In genomic region chr17:39564201-39564828, GRCh38 we compare ENCODE assay signal across 18 cellular contexts. TPM values are rescaled to one million over a fixed set of nuclear protein-coding genes. Genes with fewer than 3 reads are reported as not detected.
A peak's percentile ranks its signal among the peaks of the same experiment; 100 is the strongest.
DNase-seq lines count a peak whose midpoint lies in the region; ATAC-seq and TF ChIP-seq lines count a peak whose summit lies in the region.
"Had no signal": no experiment of that assay in that cellular context is flagged by ENCODE, and none has a peak within 500 bp of the region (broad histone marks: within the 10 kb centered on the region; RNA-seq: fewer than 3 reads in every experiment).

No MANE protein-coding gene starts in this region.

- DNase-seq in DMS153 (lab: John Stamatoyannopoulos, UW) (peak; percentile 72), NCI-H1105 treated with DMSO at 0.1 percent for 48 hours (lab: John Stamatoyannopoulos, UW) (peak; percentile 70), SK-N-DZ (ENCODE audit: low spot score) (peak; percentile 25), myocyte (ENCODE audit: low read depth) (peak; percentile 61), sigmoid colon (no peak), erythroblast (lab: John Stamatoyannopoulos, UW) (no peak)
- DNase-seq in activated CD8-positive, alpha-beta T cell treated with anti-CD3 and anti-CD28 coated beads for 36 hours = no peak
- DNase-seq: activated CD8-positive, alpha-beta memory T cell treated with anti-CD3 and anti-CD28 coated beads for 24 hours; CD4-positive, alpha-beta T cell; GOT3; immature natural killer cell; NCI-H187 treated with DMSO at 0.1 percent for 48 hours; RPMI8226 had no signal

- POLR2A ChIA-PET in activated CD8-positive, alpha-beta T cell treated with anti-CD3 and anti-CD28 coated beads for 36 hours (lab: Charles Lee) = no interaction called here

- no peak overlapping the region for H3K27ac ChIP-seq in sigmoid colon
- H3K27ac ChIP-seq: esophagus muscularis mucosa had no signal

- 80 to 88% methylated on average over 4 of the region's 4 CpGs for WGBS in sigmoid colon, 2 donors

- no peak overlapping the region for H3K27ac Mint-ChIP-seq in activated CD8-positive, alpha-beta T cell treated with anti-CD3 and anti-CD28 coated beads for 36 hours
- H3K27ac Mint-ChIP-seq: activated naive CD4-positive, alpha-beta T cell treated with anti-CD3 and anti-CD28 coated beads, Interleukin-2, amount 50 U/mL, for 24 hours; CD4-positive, alpha-beta T cell; immature natural killer cell had no signal

- H3K9me3 Mint-ChIP-seq in activated CD8-positive, alpha-beta T cell treated with anti-CD3 and anti-CD28 coated beads for 36 hours = no peaks in the 10 kb centered on the region
- H3K9me3 Mint-ChIP-seq: activated naive CD4-positive, alpha-beta T cell treated with anti-CD3 and anti-CD28 coated beads, Interleukin-2, amount 50 U/mL, for 24 hours; CD4-positive, alpha-beta T cell; immature natural killer cell had no signal

- no peaks in the 10 kb centered on the region for H3K27me3 Mint-ChIP-seq in activated CD8-positive, alpha-beta T cell treated with anti-CD3 and anti-CD28 coated beads for 36 hours
- H3K27me3 Mint-ChIP-seq: activated naive CD4-positive, alpha-beta T cell treated with anti-CD3 and anti-CD28 coated beads, Interleukin-2, amount 50 U/mL, for 24 hours; CD4-positive, alpha-beta T cell had no signal

- H3K4me1 ChIP-seq in sigmoid colon = no peaks in the 10 kb centered on the region

- TF ChIP-seq EP300 in sigmoid colon (IDR thresholded peaks at IDR 0.05) = no peak

- CTCF ChIA-PET in activated CD8-positive, alpha-beta T cell treated with anti-CD3 and anti-CD28 coated beads for 36 hours (lab: Charles Lee) = interaction anchor here (1.1 to 2.4 kb wide), 3 partner anchors 12 to 59 kb away, joined by 3 to 10 read pairs (median 3); no protein-coding TSS in a partner anchor

- no peak for TF ChIP-seq POLR2A in sigmoid colon (IDR thresholded peaks at IDR 0.05)
- TF ChIP-seq POLR2A in erythroblast (IDR thresholded peaks at IDR 0.05; ENCODE audit: low read length) = no peak

- peaks cover 0 to 35% (median 6%) of the 10 kb centered on the region in 4 donors for H3K36me3 ChIP-seq in sigmoid colon

- H3K27me3 ChIP-seq in sigmoid colon = no peaks in the 10 kb centered on the region
- H3K27me3 ChIP-seq: esophagus muscularis mucosa had no signal

- H3K36me3 Mint-ChIP-seq in activated CD8-positive, alpha-beta T cell treated with anti-CD3 and anti-CD28 coated beads for 36 hours (ENCODE audit: low read depth) = peaks cover 26% of the 10 kb centered on the region

- no peak overlapping the region for H3K4me3 ChIP-seq in sigmoid colon
- H3K4me3 ChIP-seq: esophagus muscularis mucosa had no signal

- no peaks in the 10 kb centered on the region for H3K9me3 ChIP-seq in sigmoid colon
- H3K9me3 ChIP-seq: esophagus muscularis mucosa had no signal

- no peak for ATAC-seq in HG03095 (IDR thresholded peaks at IDR 0.05; ENCODE audit: unreplicated experiment)
- no peak for ATAC-seq in activated CD8-positive, alpha-beta T cell treated with anti-CD3 and anti-CD28 coated beads for 36 hours

- no peaks in the 10 kb centered on the region for H3K4me1 Mint-ChIP-seq in activated CD8-positive, alpha-beta T cell treated with anti-CD3 and anti-CD28 coated beads for 36 hours (ENCODE audit: low read depth)
- H3K4me1 Mint-ChIP-seq: activated naive CD4-positive, alpha-beta T cell treated with anti-CD3 and anti-CD28 coated beads, Interleukin-2, amount 50 U/mL, for 24 hours had no signal

- intact Hi-C loops in sigmoid colon (cut with DNase I) = no loop called here
- intact Hi-C loops in activated CD8-positive, alpha-beta T cell treated with anti-CD3 and anti-CD28 coated beads for 36 hours (cut with micrococcal nuclease) = no loop called here

- H3K4me3 Mint-ChIP-seq in activated CD8-positive, alpha-beta T cell treated with anti-CD3 and anti-CD28 coated beads for 36 hours = no peak overlapping the region
- H3K4me3 Mint-ChIP-seq: activated naive CD4-positive, alpha-beta T cell treated with anti-CD3 and anti-CD28 coated beads, Interleukin-2, amount 50 U/mL, for 24 hours; CD4-positive, alpha-beta T cell had no signal

- TF ChIP-seq CTCF in sigmoid colon (IDR thresholded peaks at IDR 0.05) = no peak
- TF ChIP-seq CTCF in activated CD8-positive, alpha-beta T cell treated with anti-CD3 and anti-CD28 coated beads for 36 hours (IDR thresholded peaks at IDR 0.05) = no peak

RNA-seq across cellular contexts. Expression of gene NEUROD2, which starts 43.4 kb away (rescaled TPM):
- not detected in 2 replicates for polyA plus RNA-seq in SK-N-DZ (2014; cell fraction: cytosol; rRNA removed)
- polyA plus RNA-seq in SK-N-DZ (2014; cell fraction: nucleus; rRNA removed) = not detected in 2 replicates
- total RNA-seq in myocyte = 0.05 TPM in 1 of 2 replicates, not detected in the other
- polyA plus RNA-seq in myocyte (2012) = 0.01 TPM
- total RNA-seq in sigmoid colon = under 1 TPM in 1 of 4 donors, not detected in 3; 0.33 TPM
- polyA plus RNA-seq in sigmoid colon = 1 to 10 TPM in 1 of 3 donors, under 1 TPM in 1, not detected in 1; 0.23 to 1.2 TPM
- not detected for total RNA-seq in activated CD8-positive, alpha-beta T cell treated with anti-CD3 and anti-CD28 coated beads for 36 hours
- total RNA-seq: CD4-positive, alpha-beta T cell; esophagus muscularis mucosa; mucosa of gallbladder; subcutaneous adipose tissue had no signal
- polyA plus RNA-seq: immature natural killer cell had no signal

Comparison
In these comparisons a context has a peak if more than half of its experiments do, and no peak if none do; other contexts are left out.
1. DNase-seq: peak in DMS153 (single experiment), NCI-H1105 treated with DMSO at 0.1 percent for 48 hours (single experiment), SK-N-DZ (single experiment) and myocyte (single experiment); none in sigmoid colon (single experiment), activated CD8-positive, alpha-beta T cell treated with anti-CD3 and anti-CD28 coated beads for 36 hours (single experiment) and erythroblast (0 of 2).